ENCODE assay signal across 34 cellular contexts in genomic region chr20:34539756-34540155, GRCh38.
"Had no signal": no experiment of that assay in that cellular context is flagged by ENCODE, and none has a peak within 500 bp of the region (broad histone marks: within the 10 kb centered on the region; RNA-seq: fewer than 3 reads in every experiment).

No MANE protein-coding gene starts in this region.

- H3K27ac ChIP-seq: brain microvascular endothelial cell, KMS-11, Peyer's patch, SJCRH30, SK-N-MC had no signal

- H3K27me3 Mint-ChIP-seq: activated CD4-positive, alpha-beta memory T cell treated with anti-CD3 and anti-CD28 coated beads for 36 hours; activated CD4-positive, alpha-beta T cell treated with anti-CD3 and anti-CD28 coated beads for 36 hours; activated naive CD8-positive, alpha-beta T cell treated with anti-CD3 and anti-CD28 coated beads for 36 hours had no signal

- H3K27ac Mint-ChIP-seq: activated naive CD8-positive, alpha-beta T cell treated with anti-CD3 and anti-CD28 coated beads for 36 hours; T-helper 2 cell treated with Interferon-gamma antibody and Interleukin-4, amounts not matched to agents 5 μg/mL and 100 μg/mL, for 36 hours; WTC11 had no signal

- H3K9ac ChIP-seq: KMS-11 had no signal

- H3K4me3 Mint-ChIP-seq: activated CD4-positive, alpha-beta memory T cell treated with anti-CD3 and anti-CD28 coated beads for 36 hours; activated CD4-positive, alpha-beta T cell treated with anti-CD3 and anti-CD28 coated beads for 36 hours; activated naive CD8-positive, alpha-beta T cell treated with anti-CD3 and anti-CD28 coated beads for 36 hours; T-helper 2 cell treated with Interferon-gamma antibody and Interleukin-4, amounts not matched to agents 5 μg/mL and 100 μg/mL, for 36 hours; WTC11 had no signal

- H3K4me2 ChIP-seq: KMS-11 had no signal

- H3K9me3 ChIP-seq: Peyer's patch, SJCRH30 had no signal

- DNase-seq: activated CD4-positive, alpha-beta memory T cell treated with anti-CD3 and anti-CD28 coated beads for 36 hours; activated CD4-positive, alpha-beta T cell treated with anti-CD3 and anti-CD28 coated beads for 36 hours; activated CD4-positive, alpha-beta T cell treated with anti-CD3 and anti-CD28 coated beads, Interleukin-2, amount 50 U/mL, for 1 hour; activated CD8-positive, alpha-beta memory T cell treated with anti-CD3 and anti-CD28 coated beads, Interleukin-2, amount 50 U/mL, for 48 hours; activated effector memory CD4-positive, alpha-beta T cell treated with anti-CD3 and anti-CD28 coated beads, Interleukin-2, amount 50 U/mL, for 16 hours; activated naive CD4-positive, alpha-beta T cell; activated naive CD4-positive, alpha-beta T cell treated with anti-CD3 and anti-CD28 coated beads, Interleukin-2, amount 50 U/mL, for 16 hours; activated naive CD8-positive, alpha-beta T cell treated with anti-CD3 and anti-CD28 coated beads for 36 hours; activated T-cell treated with anti-CD3 and anti-CD28 coated beads, Interleukin-2, amount 50 U/mL, for 48 hours; amniotic stem cell; brain microvascular endothelial cell; central memory CD4-positive, alpha-beta T cell; MM.1S; MV-4-11; NCI-H1092; NCI-H1436 treated with DMSO at 0.1 percent for 48 hours; NCI-H187; NCI-H2029 treated with DMSO at 0.1 percent for 48 hours; NCI-H2171 treated with DMSO at 0.1 percent for 48 hours; NCI-H2227 treated with DMSO at 0.1 percent for 48 hours; NCI-H446 treated with DMSO at 0.1 percent for 48 hours; NCI-H524; NK-92 treated with Interleukin-12 subunit alpha and Interleukin-12 subunit beta, amount 100 ng/mL, for 24 hours; PC-3; Peyer's patch; RPMI8226; SHP77; SJCRH30 had no signal

- FAIRE-seq: TTC549 had no signal

- ATAC-seq: activated CD4-positive, alpha-beta T cell treated with anti-CD3 and anti-CD28 coated beads for 36 hours; activated CD4-positive, CD25-positive, alpha-beta regulatory T cell treated with anti-CD3 and anti-CD28 coated beads, Interleukin-2, amount 50 U/mL, for 24 hours; PC-3; WTC11 had no signal

- H3K27me3 ChIP-seq: brain microvascular endothelial cell, Peyer's patch, SJCRH30 had no signal

- H3K9me3 Mint-ChIP-seq: activated CD4-positive, alpha-beta memory T cell treated with anti-CD3 and anti-CD28 coated beads for 36 hours; activated naive CD8-positive, alpha-beta T cell treated with anti-CD3 and anti-CD28 coated beads for 36 hours; T-helper 2 cell treated with Interferon-gamma antibody and Interleukin-4, amounts not matched to agents 5 μg/mL and 100 μg/mL, for 36 hours; WTC11 had no signal

- H3K4me3 ChIP-seq: Peyer's patch, SJCRH30, SK-N-MC had no signal
